Comparison of ENCODE assay signal across 12 cellular contexts in genomic region chr19:19446655-19447437, GRCh38. TPM values are rescaled to one million over a fixed set of nuclear protein-coding genes. Genes with fewer than 3 reads are reported as not detected.
A peak's percentile ranks its signal among the peaks of the same experiment; 100 is the strongest.
DNase-seq lines count a peak whose midpoint lies in the region; ATAC-seq and TF ChIP-seq lines count a peak whose summit lies in the region.
"Had no signal": no experiment of that assay in that cellular context is flagged by ENCODE, and none has a peak within 500 bp of the region (broad histone marks: within the 10 kb centered on the region; RNA-seq: fewer than 3 reads in every experiment).

No MANE protein-coding gene starts in this region.

- peak overlapping the region; percentile 86 for H3K27ac Mint-ChIP-seq in activated T-cell treated with anti-CD3 and anti-CD28 coated beads, Interleukin-2, amount 50 U/mL, for 24 hours
- peak overlapping the region; percentile 55 to 95 for H3K27ac Mint-ChIP-seq in effector memory CD8-positive, alpha-beta T cell

- H3K4me2 ChIP-seq in PC-3 (ENCODE audit: low read length) (no peak overlapping the region), trophoblast cell (ENCODE audit: low read length) (no peak overlapping the region)

- H3K9me2 ChIP-seq in PC-3 (replicated peaks; ENCODE audit: low read length), result no peaks in the 10 kb centered on the region

- peaks cover 49% of the 10 kb centered on the region for H3K36me3 Mint-ChIP-seq in activated T-cell treated with anti-CD3 and anti-CD28 coated beads, Interleukin-2, amount 50 U/mL, for 24 hours (ENCODE audit: low read depth)
- H3K36me3 Mint-ChIP-seq in effector memory CD8-positive, alpha-beta T cell (ENCODE audit: insufficient read depth), result peaks cover 46% of the 10 kb centered on the region

- ATAC-seq in PC-3, result no peak
- ATAC-seq in effector memory CD8-positive, alpha-beta T cell (replicated peaks), result no peak
- ATAC-seq: gastroesophageal sphincter had no signal

- no peak overlapping the region for H2BK120ac ChIP-seq in trophoblast cell (ENCODE audit: insufficient read depth, low read length, poor library complexity)

- H2AFZ ChIP-seq in PC-3 (ENCODE audit: low read length) (no peak overlapping the region), trophoblast cell (ENCODE audit: insufficient read depth, low read length, poor library complexity) (no peak overlapping the region)

- H3K4ac ChIP-seq in trophoblast cell (ENCODE audit: low read depth, low read length), result peak overlapping the region; percentile 84

- no peaks in the 10 kb centered on the region for H3K27me3 ChIP-seq in PC-3 (ENCODE audit: low read length)
- no peaks in the 10 kb centered on the region for H3K27me3 ChIP-seq in trophoblast cell (ENCODE audit: insufficient read depth, low read length)
- H3K27me3 ChIP-seq: gastroesophageal sphincter, SJSA1 had no signal

- H3F3A ChIP-seq in PC-3 (ENCODE audit: low read length, unreplicated experiment), result no peaks in the 10 kb centered on the region

- H3K4me3 ChIP-seq in PC-3 (ENCODE audit: low read length), result no peak overlapping the region
- no peak overlapping the region for H3K4me3 ChIP-seq in trophoblast cell (ENCODE audit: low read depth, low read length)
- H3K4me3 ChIP-seq: gastroesophageal sphincter, SJSA1 had no signal

- POLR2A ChIA-PET in PC-3 (lab: Charles Lee; ENCODE audit: unreplicated experiment), result no interaction called here

- H3K4me1 ChIP-seq in PC-3 (ENCODE audit: insufficient read depth, low read length), result peaks cover 17% of the 10 kb centered on the region
- H3K4me1 ChIP-seq in trophoblast cell (ENCODE audit: control insufficient read depth in 1 of 2, insufficient read depth in 2 of 2, low read length in 2 of 2), result peaks cover 10 to 23% of the 10 kb centered on the region in 2 experiments

- intact Hi-C loops in PC-3 (cut with micrococcal nuclease), result no loop called here

- no peak overlapping the region for H3K9ac ChIP-seq in PC-3 (ENCODE audit: low read length)
- no peak overlapping the region for H3K9ac ChIP-seq in trophoblast cell (ENCODE audit: low read length)

- H3K79me2 ChIP-seq in PC-3 (ENCODE audit: low read length) (peaks cover 100% of the 10 kb centered on the region), trophoblast cell (ENCODE audit: control insufficient read depth, insufficient read depth, low read length, poor library complexity) (peaks cover 35% of the 10 kb centered on the region)

- no peaks in the 10 kb centered on the region for H3K27me3 Mint-ChIP-seq in activated T-cell treated with anti-CD3 and anti-CD28 coated beads, Interleukin-2, amount 50 U/mL, for 24 hours
- no peaks in the 10 kb centered on the region for H3K27me3 Mint-ChIP-seq in effector memory CD8-positive, alpha-beta T cell

- TF ChIP-seq CTCF in PC-3 (conservative IDR thresholded peaks at IDR 0.05; ENCODE audit: low read depth, low read length), result no peak

- no peak overlapping the region for H3K18ac ChIP-seq in trophoblast cell (ENCODE audit: low read length)

- H3K23ac ChIP-seq in trophoblast cell (ENCODE audit: low read length), result no peak overlapping the region

- H3K27ac ChIP-seq in PC-3 (ENCODE audit: low read length) (no peak overlapping the region), trophoblast cell (ENCODE audit: low read depth, low read length) (no peak overlapping the region)
- H3K27ac ChIP-seq: gastroesophageal sphincter, SJSA1 had no signal

- CTCF ChIA-PET in PC-3 (lab: Charles Lee), result no interaction called here

- peak overlapping the region; percentile 18 for H3K4me3 Mint-ChIP-seq in activated T-cell treated with anti-CD3 and anti-CD28 coated beads, Interleukin-2, amount 50 U/mL, for 24 hours
- peak overlapping the region; percentile 36 to 71 for H3K4me3 Mint-ChIP-seq in effector memory CD8-positive, alpha-beta T cell

- H3K9me3 ChIP-seq in PC-3 (ENCODE audit: low read length) (no peaks in the 10 kb centered on the region), trophoblast cell (ENCODE audit: insufficient read depth, low read depth, low read length) (no peaks in the 10 kb centered on the region)
- H3K9me3 ChIP-seq: gastroesophageal sphincter, SJSA1 had no signal

- H2BK5ac ChIP-seq in trophoblast cell (ENCODE audit: low read depth, low read length, poor library complexity), result no peak overlapping the region

- DNase-seq in activated T-cell treated with anti-CD3 and anti-CD28 coated beads, Interleukin-2, amount 50 U/mL, for 24 hours, result no peak
- no peak for DNase-seq in activated T-cell treated with anti-CD3 and anti-CD28 coated beads, Interleukin-2, amount 50 U/mL, for 48 hours
- no peak for DNase-seq in PC-3
- no peak for DNase-seq in effector memory CD8-positive, alpha-beta T cell
- DNase-seq in trophoblast cell, result no peak
- DNase-seq in stimulated activated CD4-positive, alpha-beta T cell treated with anti-CD3 and anti-CD28 coated beads, Interleukin-15, amount 100 ng/mL, for 24 hours, result no peak
- no peak for DNase-seq in GOT3 (lab: John Stamatoyannopoulos, UW)
- no peak for DNase-seq in NCI-H1105 (lab: John Stamatoyannopoulos, UW)
- DNase-seq: DMS79 treated with DMSO at 0.1 percent for 48 hours, NCI-H187 had no signal

- BruUV-seq in PC-3 (replicated peaks; lab: Mats Ljungman, UMichigan), result TSS peak; percentile 7

- no peak overlapping the region for H4K8ac ChIP-seq in trophoblast cell (ENCODE audit: low read depth, low read length)

- no peaks in the 10 kb centered on the region for H3K79me1 ChIP-seq in trophoblast cell (ENCODE audit: low read length)

- no peak overlapping the region for H4K12ac ChIP-seq in trophoblast cell (ENCODE audit: low read depth, low read length)

- H4K20me1 ChIP-seq in PC-3 (ENCODE audit: low read length), result peaks cover 42% of the 10 kb centered on the region

- H3K36me3 ChIP-seq in PC-3 (ENCODE audit: low read depth, low read length), result no peaks in the 10 kb centered on the region; the same call in 1 of the 2 replicates
- peaks cover 10 to 13% of the 10 kb centered on the region in 2 experiments for H3K36me3 ChIP-seq in trophoblast cell (ENCODE audit: control insufficient read depth in 1 of 2, insufficient read depth in 2 of 2, low read length in 2 of 2)
- H3K36me3 ChIP-seq: gastroesophageal sphincter had no signal

- H2BK12ac ChIP-seq in trophoblast cell (ENCODE audit: low read length), result no peak overlapping the region

- no peak overlapping the region for H3K14ac ChIP-seq in trophoblast cell (ENCODE audit: low read length)

- no peak overlapping the region for H2AK5ac ChIP-seq in trophoblast cell (ENCODE audit: low read length)

- WGBS in trophoblast cell (ENCODE audit: extremely low coverage, insufficient coverage, insufficient read length), result no CpG with 5 or more reads among the region's 9 CpGs

- H4K91ac ChIP-seq in trophoblast cell (ENCODE audit: low read depth, low read length), result no peak overlapping the region

- H3K4me1 Mint-ChIP-seq in activated T-cell treated with anti-CD3 and anti-CD28 coated beads, Interleukin-2, amount 50 U/mL, for 24 hours (ENCODE audit: low read depth), result peaks cover 87% of the 10 kb centered on the region
- H3K4me1 Mint-ChIP-seq in effector memory CD8-positive, alpha-beta T cell (ENCODE audit: low read depth in 2 of 2), result peaks cover 66 to 75% of the 10 kb centered on the region in 2 donors

- no peaks in the 10 kb centered on the region for H3K9me3 Mint-ChIP-seq in activated T-cell treated with anti-CD3 and anti-CD28 coated beads, Interleukin-2, amount 50 U/mL, for 24 hours
- H3K9me3 Mint-ChIP-seq in effector memory CD8-positive, alpha-beta T cell, result no peaks in the 10 kb centered on the region

RNA-seq across cellular contexts. Expression of gene GATAD2A, which starts 41.4 kb away (rescaled TPM):
- total RNA-seq in PC-3 (2014; rRNA removed), result 104 and 143 TPM in 2 replicates
- 115 and 116 TPM in 2 replicates for polyA plus RNA-seq in trophoblast cell (2013)
